Comparison of ENCODE assay signal across 8 cellular contexts in genomic region chr16:75012380-75013081, GRCh38. TPM values are rescaled to one million over a fixed set of nuclear protein-coding genes. Genes with fewer than 3 reads are reported as not detected.
DNase-seq lines count a peak whose midpoint lies in the region; ATAC-seq and TF ChIP-seq lines count a peak whose summit lies in the region.

No MANE protein-coding gene starts in this region.

- H3K36me3 ChIP-seq in esophagus squamous epithelium (no peaks in the 10 kb centered on the region), suprapubic skin (no peaks in the 10 kb centered on the region)

- TF ChIP-seq POLR2A in esophagus squamous epithelium (IDR thresholded peaks at IDR 0.05) (no peak), suprapubic skin (IDR thresholded peaks at IDR 0.05) (no peak)

- no peaks in the 10 kb centered on the region for H3K27me3 ChIP-seq in esophagus squamous epithelium
- H3K27me3 ChIP-seq in suprapubic skin = no peaks in the 10 kb centered on the region

- peak; percentile 8 for DNase-seq in stimulated activated CD4-positive, alpha-beta T cell treated with anti-CD3 and anti-CD28 coated beads, Interleukin-1b, Interleukin-23, amount 100 ng/mL, for 48 hours
- no peak for DNase-seq in stimulated activated CD4-positive, alpha-beta T cell treated with anti-CD3 and anti-CD28 coated beads, Interleukin-2, amount 100 ng/mL, for 48 hours
- DNase-seq in MV-4-11 (lab: John Stamatoyannopoulos, UW) (peak; percentile 38), esophagus squamous epithelium (lab: John Stamatoyannopoulos, UW) (no peak), suprapubic skin (ENCODE audit: low spot score in 2 of 2) (no peak), anterior cingulate cortex (lab: John Stamatoyannopoulos, UW) (no peak), left colon (no peak), NCI-H1417 treated with DMSO at 0.1 percent for 48 hours (lab: John Stamatoyannopoulos, UW) (no peak)

- H3K4me3 ChIP-seq in esophagus squamous epithelium (peak overlapping the region in 3 of 4 donors; percentile 15 to 32 (median 20)), suprapubic skin (peak overlapping the region; percentile 19)

- H3K4me1 ChIP-seq in esophagus squamous epithelium (peaks cover 23 to 80% (median 38%) of the 10 kb centered on the region in 3 donors), suprapubic skin (peaks cover 32% of the 10 kb centered on the region)

- intact Hi-C loops in esophagus squamous epithelium (cut with DNase I) = no loop called here
- intact Hi-C loops in left colon (cut with DNase I, micrococcal nuclease) = no loop called here

- no peak for TF ChIP-seq EP300 in suprapubic skin (IDR thresholded peaks at IDR 0.05)

- TF ChIP-seq CTCF in esophagus squamous epithelium (IDR thresholded peaks at IDR 0.05) (no peak), suprapubic skin (IDR thresholded peaks at IDR 0.05) (no peak)

- no peaks in the 10 kb centered on the region for H3K9me3 ChIP-seq in esophagus squamous epithelium
- no peaks in the 10 kb centered on the region for H3K9me3 ChIP-seq in suprapubic skin

- ATAC-seq in left colon = no peak

- H3K27ac ChIP-seq in esophagus squamous epithelium (peak overlapping the region; percentile 79 to 95 (median 90)), suprapubic skin (peak overlapping the region; percentile 93)

- 15 to 24% methylated on average over 8 of the region's 8 CpGs for WGBS in esophagus squamous epithelium, 2 donors
- WGBS in suprapubic skin = 37% methylated on average over 8 of the region's 8 CpGs

RNA-seq across cellular contexts. Expression of gene ZNRF1, which starts 13.7 kb away (rescaled TPM):
- 10 to 100 TPM; 28.0 to 67.4 (median 33.5) TPM for total RNA-seq in esophagus squamous epithelium
- total RNA-seq in suprapubic skin = 10 to 100 TPM; 13.0 to 16.7 (median 15.8) TPM
- total RNA-seq in left colon = 10 to 100 TPM; 36.4 to 38.2 TPM

RNA-seq across cellular contexts. Expression of gene WDR59, which starts 27.6 kb away (rescaled TPM):
- total RNA-seq in esophagus squamous epithelium = 10 to 100 TPM in 3 of 4 donors, 1 to 10 TPM in 1; 9.8 to 25.1 (median 22.2) TPM
- 100 to 1,000 TPM in 1 of 4 donors, 10 to 100 TPM in 3; 26.2 to 153 (median 59.1) TPM for total RNA-seq in suprapubic skin
- 10 to 100 TPM; 50.9 to 58.1 TPM for total RNA-seq in left colon

Comparison
In these comparisons a context has a peak if more than half of its experiments do, and no peak if none do; other contexts are left out.
1. DNase-seq: peak in stimulated activated CD4-positive, alpha-beta T cell treated with anti-CD3 and anti-CD28 coated beads, Interleukin-1b, Interleukin-23, amount 100 ng/mL, for 48 hours (single experiment) and MV-4-11 (single experiment); none in stimulated activated CD4-positive, alpha-beta T cell treated with anti-CD3 and anti-CD28 coated beads, Interleukin-2, amount 100 ng/mL, for 48 hours (0 of 2), esophagus squamous epithelium (single experiment), suprapubic skin (0 of 2), anterior cingulate cortex (0 of 58), left colon (0 of 2) and NCI-H1417 treated with DMSO at 0.1 percent for 48 hours (single experiment).